8 cellular contexts compared by ENCODE assay signal in the genomic region with DNA sequence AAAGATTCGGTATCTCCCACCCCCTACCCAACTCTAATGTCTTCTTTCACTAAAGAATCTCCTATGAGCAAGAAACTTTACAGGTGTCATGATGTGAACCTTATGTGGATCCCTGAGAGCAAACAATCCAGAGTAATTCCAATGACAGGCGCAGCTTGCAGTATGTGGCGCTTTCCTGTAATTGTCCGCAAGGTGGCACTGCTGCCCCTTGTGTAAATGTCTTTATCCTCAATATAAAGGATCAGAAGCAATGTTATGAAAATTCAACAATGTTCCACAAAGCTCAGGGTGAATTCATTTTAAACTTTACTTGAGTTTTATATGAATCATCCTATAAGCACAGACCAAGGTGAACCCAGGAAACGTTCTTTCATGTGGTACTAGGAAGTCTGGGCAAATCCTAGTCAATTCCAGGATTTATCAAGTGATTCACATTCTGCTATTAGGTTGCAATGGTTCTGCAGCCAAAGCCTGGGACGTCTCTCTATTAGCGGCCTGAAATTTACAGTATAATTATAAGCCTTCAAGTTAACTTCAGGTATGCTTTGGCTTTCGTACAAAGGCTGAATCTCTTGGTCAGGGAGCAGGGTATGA.
DNase-seq lines count a peak whose midpoint lies in the region; ATAC-seq, FAIRE-seq and TF ChIP-seq lines count a peak whose summit lies in the region.

No MANE protein-coding gene starts in this region.

- FAIRE-seq in A549 (lab: Jason Lieb, UNC) (peak; percentile 49), endothelial cell of umbilical vein (lab: Jason Lieb, UNC) (peak; percentile 78)

- dilution Hi-C loops in endothelial cell of umbilical vein (cut with MboI; ENCODE audit: extremely low pct_ligation_motif_present, low sequenced_read_pairs), result no loop called here

- peaks cover 15% of the 10 kb centered on the region for H3K27me3 Mint-ChIP-seq in activated CD8-positive, alpha-beta memory T cell treated with anti-CD3 and anti-CD28 coated beads, Interleukin-2, amount 10 ng/mL, durations not matched to agents 7 days and 5 days

- no peaks in the 10 kb centered on the region for H3K9me3 Mint-ChIP-seq in activated CD8-positive, alpha-beta memory T cell treated with anti-CD3 and anti-CD28 coated beads, Interleukin-2, amount 10 ng/mL, durations not matched to agents 7 days and 5 days (ENCODE audit: low read depth)

- no peaks in the 10 kb centered on the region for H4K20me1 ChIP-seq in endothelial cell of umbilical vein (replicated peaks; ENCODE audit: control insufficient read depth, extremely low read depth, insufficient read depth, low read length)

- H3K9ac ChIP-seq in endothelial cell of umbilical vein (replicated peaks; ENCODE audit: extremely low read depth, insufficient read depth, low read length), result no peak overlapping the region

- H3K4me3 Mint-ChIP-seq in activated CD8-positive, alpha-beta memory T cell treated with anti-CD3 and anti-CD28 coated beads, Interleukin-2, amount 10 ng/mL, durations not matched to agents 7 days and 5 days, result no peak overlapping the region

- no peak overlapping the region for H3K4me2 ChIP-seq in A549
- no peak overlapping the region for H3K4me2 ChIP-seq in endothelial cell of umbilical vein (ENCODE audit: insufficient read depth, low read length)

- 7% methylated on average over 8 of the region's 8 CpGs for WGBS in A549 (ENCODE audit: missing lambda C conversion rate)

- no peaks in the 10 kb centered on the region for H3K36me3 Mint-ChIP-seq in activated CD8-positive, alpha-beta memory T cell treated with anti-CD3 and anti-CD28 coated beads, Interleukin-2, amount 10 ng/mL, durations not matched to agents 7 days and 5 days

- no peaks in the 10 kb centered on the region for H3K9me1 ChIP-seq in endothelial cell of umbilical vein (replicated peaks; ENCODE audit: control insufficient read depth, extremely low read depth, insufficient read depth, low read length)

- intact Hi-C loops in endothelial cell of umbilical vein (cut with micrococcal nuclease), result loop anchor here (1.0 to 10.0 kb wide), 3 partner anchors 303 to 1091 kb away; no protein-coding TSS in a partner anchor

- CTCF ChIA-PET in A549 (lab: Yijun Ruan, JAX) (interaction anchor here (0.6 to 12.9 kb wide), 65 partner anchors 10 to 1546 kb away, joined by 3 to 304 read pairs (median 5); a partner anchor contains a TSS), endothelial cell of umbilical vein (lab: Charles Lee) (interaction anchor here (0.7 to 7.6 kb wide), 56 partner anchors 8 to 1573 kb away, joined by 3 to 127 read pairs (median 4); a partner anchor contains a TSS)
- CTCF ChIA-PET in activated CD8-positive, alpha-beta memory T cell treated with anti-CD3 and anti-CD28 coated beads, Interleukin-2, amount 10 ng/mL, durations not matched to agents 7 days and 5 days (lab: Charles Lee), result interaction anchor here (0.6 to 8.1 kb wide), 36 partner anchors 9 to 1093 kb away, joined by 3 to 104 read pairs (median 5); a partner anchor contains a TSS

- no peak overlapping the region for H3K27ac ChIP-seq in A549
- no peak overlapping the region for H3K27ac ChIP-seq in endothelial cell of umbilical vein (ENCODE audit: insufficient read depth, low read depth, low read length)

- H3K79me2 ChIP-seq in endothelial cell of umbilical vein (ENCODE audit: control insufficient read depth, insufficient read depth, low read length), result no peaks in the 10 kb centered on the region

- no peak for TF ChIP-seq POLR2A in A549 (IDR thresholded peaks at IDR 0.05; ENCODE audit: low read length)
- no peak for TF ChIP-seq POLR2A in endothelial cell of umbilical vein (IDR thresholded peaks at IDR 0.05; ENCODE audit: low read depth, low read length)

- H3K4me1 ChIP-seq in A549 (no peaks in the 10 kb centered on the region), endothelial cell of umbilical vein (ENCODE audit: control insufficient read depth, extremely low read depth, insufficient read depth, low read length) (no peaks in the 10 kb centered on the region)

- peak; percentile 91 to 94 for TF ChIP-seq RAD21 in A549 (conservative IDR thresholded peaks at IDR 0.05 in 1 of 2, IDR thresholded peaks at IDR 0.05 in 1 of 2)

- peak; percentile 37 to 66; a peak in 4 of 6 replicates for ATAC-seq in A549
- ATAC-seq in GM18499 (IDR thresholded peaks at IDR 0.05; ENCODE audit: insufficient read depth, unreplicated experiment), result peak; percentile 31
- peak; percentile 51 for ATAC-seq in HG03460 (IDR thresholded peaks at IDR 0.05; ENCODE audit: unreplicated experiment)
- peak; percentile 60 for ATAC-seq in activated CD8-positive, alpha-beta memory T cell treated with anti-CD3 and anti-CD28 coated beads, Interleukin-2, amount 10 ng/mL, durations not matched to agents 7 days and 5 days

- no peak overlapping the region for H2AFZ ChIP-seq in endothelial cell of umbilical vein (ENCODE audit: low read depth, low read length)

- H3K9me3 ChIP-seq in A549 (no peaks in the 10 kb centered on the region), endothelial cell of umbilical vein (replicated peaks; ENCODE audit: control insufficient read depth, insufficient read depth, low read length) (no peaks in the 10 kb centered on the region)

- H3K27me3 ChIP-seq in endothelial cell of umbilical vein (ENCODE audit: control insufficient read depth in 2 of 2, insufficient read depth in 2 of 2, low read length in 2 of 2), result peaks cover 3 to 4% of the 10 kb centered on the region in 2 experiments

- H3K4me3 ChIP-seq in A549 (no peak overlapping the region), endothelial cell of umbilical vein (replicated peaks in 1 of 3; ENCODE audit: insufficient read depth in 1 of 3, low read depth in 1 of 3, low read length in 3 of 3) (no peak overlapping the region)

- peak; percentile 65 to 81 for DNase-seq in A549 (ENCODE audit: low read depth in 1 of 2, low spot score in 1 of 2)
- DNase-seq in NCI-H774 (lab: John Stamatoyannopoulos, UW), result peak; percentile 23
- peak; percentile 79 for DNase-seq in activated CD8-positive, alpha-beta memory T cell treated with anti-CD3 and anti-CD28 coated beads, Interleukin-2, amount 10 ng/mL, durations not matched to agents 7 days and 5 days
- peak; percentile 76 for DNase-seq in endothelial cell of umbilical vein (ENCODE audit: low read depth, low spot score)
- peak; percentile 88 for DNase-seq in midbrain (lab: John Stamatoyannopoulos, UW)
- DNase-seq in stimulated activated CD8-positive, alpha-beta memory T cell treated with anti-CD3 and anti-CD28 coated beads, Interleukin-4, amount 100 ng/mL, for 24 hours (ENCODE audit: low read depth), result peak; percentile 41

- POLR2A ChIA-PET in A549 (lab: Yijun Ruan, JAX), result interaction anchor here (0.9 to 2.9 kb wide), 3 partner anchors 180 to 314 kb away, joined by 3 to 8 read pairs (median 4); a partner anchor contains a TSS
- POLR2A ChIA-PET in endothelial cell of umbilical vein (lab: Charles Lee), result interaction anchor here (0.7 kb wide), 1 partner anchor 180 kb away, joined by 3 read pairs; no protein-coding TSS in a partner anchor

- no peak overlapping the region for H3K27ac Mint-ChIP-seq in activated CD8-positive, alpha-beta memory T cell treated with anti-CD3 and anti-CD28 coated beads, Interleukin-2, amount 10 ng/mL, durations not matched to agents 7 days and 5 days

- peak; percentile 94 for TF ChIP-seq CTCF in A549 (IDR thresholded peaks at IDR 0.05)
- TF ChIP-seq CTCF in endothelial cell of umbilical vein (IDR thresholded peaks at IDR 0.05; ENCODE audit: extremely low read depth in 1 of 2, insufficient read depth in 1 of 2, low read depth in 1 of 2, low read length in 2 of 2), result peak; percentile 71 to 92

- no TSS peak for BruUV-seq in endothelial cell of umbilical vein (replicated peaks; lab: Mats Ljungman, UMichigan)

- no peak for TF ChIP-seq EP300 in A549 (IDR thresholded peaks at IDR 0.05)

- H3K36me3 ChIP-seq in endothelial cell of umbilical vein (ENCODE audit: control insufficient read depth in 2 of 2, extremely low read depth in 1 of 2, insufficient read depth in 2 of 2, low read length in 2 of 2), result no peaks in the 10 kb centered on the region

- peaks cover 16% of the 10 kb centered on the region for H3K4me1 Mint-ChIP-seq in activated CD8-positive, alpha-beta memory T cell treated with anti-CD3 and anti-CD28 coated beads, Interleukin-2, amount 10 ng/mL, durations not matched to agents 7 days and 5 days

TF ChIP-seq in A549, 52 proteins besides CTCF, POLR2A, EP300 and RAD21 (continues in another document):
- TF ChIP-seq CEBPB (IDR thresholded peaks at IDR 0.05) (no peak), SMC3 (IDR thresholded peaks at IDR 0.05) (peak; percentile 84), ZC3H11A (IDR thresholded peaks at IDR 0.05) (no peak), NR3C1 (IDR thresholded peaks at IDR 0.05) (no peak), PHF8 (IDR thresholded peaks at IDR 0.05; ENCODE audit: borderline replicate concordance, low read depth) (no peak)
- TF ChIP-seq, protein P1, sequence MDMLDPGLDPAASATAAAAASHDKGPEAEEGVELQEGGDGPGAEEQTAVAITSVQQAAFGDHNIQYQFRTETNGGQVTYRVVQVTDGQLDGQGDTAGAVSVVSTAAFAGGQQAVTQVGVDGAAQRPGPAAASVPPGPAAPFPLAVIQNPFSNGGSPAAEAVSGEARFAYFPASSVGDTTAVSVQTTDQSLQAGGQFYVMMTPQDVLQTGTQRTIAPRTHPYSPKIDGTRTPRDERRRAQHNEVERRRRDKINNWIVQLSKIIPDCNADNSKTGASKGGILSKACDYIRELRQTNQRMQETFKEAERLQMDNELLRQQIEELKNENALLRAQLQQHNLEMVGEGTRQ (IDR thresholded peaks at IDR 0.05), result no peak

TF ChIP-seq in endothelial cell of umbilical vein, 7 proteins besides CTCF, POLR2A, EP300 and RAD21:
- TF ChIP-seq, protein P2, sequence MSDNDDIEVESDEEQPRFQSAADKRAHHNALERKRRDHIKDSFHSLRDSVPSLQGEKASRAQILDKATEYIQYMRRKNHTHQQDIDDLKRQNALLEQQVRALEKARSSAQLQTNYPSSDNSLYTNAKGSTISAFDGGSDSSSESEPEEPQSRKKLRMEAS (IDR thresholded peaks at IDR 0.05; ENCODE audit: insufficient read depth, insufficient read length), result no peak
- TF ChIP-seq JUN (IDR thresholded peaks at IDR 0.05; ENCODE audit: borderline replicate concordance, insufficient read depth, insufficient read length, low read depth) (no peak), FOS (IDR thresholded peaks at IDR 0.05; ENCODE audit: borderline replicate concordance, insufficient read depth, low read length) (no peak)
TF ChIP-seq in endothelial cell of umbilical vein: peak in this region for 0.

Comparison
In these comparisons a context has a peak if more than half of its experiments do, and no peak if none do; other contexts are left out.
1. DNase-seq: peak in every context shown above with its lines; median percentile 88 in midbrain; 79 in activated CD8-positive, alpha-beta memory T cell treated with anti-CD3 and anti-CD28 coated beads, Interleukin-2, amount 10 ng/mL, durations not matched to agents 7 days and 5 days; 76 in endothelial cell of umbilical vein; 73 in A549; 41 in stimulated activated CD8-positive, alpha-beta memory T cell treated with anti-CD3 and anti-CD28 coated beads, Interleukin-4, amount 100 ng/mL, for 24 hours; 23 in NCI-H774.